Comparison of ENCODE assay signal across 1 cellular context in genomic region chr6:30614843-30615218, GRCh38.
TF ChIP-seq lines count a peak whose summit lies in the region.

No MANE protein-coding gene starts in this region.

TF ChIP-seq in HepG2, 621 proteins besides CTCF, POLR2A, EP300 and RAD21 (continued from another document and continues in another):
- TF ChIP-seq SMYD3 (CRISPR knock-in tag; IDR thresholded peaks at IDR 0.05) (0 out of 2 replicates have a peak, but pooled peaks have one; percentile 6), ZNF138 (CRISPR knock-in tag; IDR thresholded peaks at IDR 0.05; ENCODE audit: low read depth) (no peak), IKZF1 (IDR thresholded peaks at IDR 0.05) (no peak), NR2F2 (IDR thresholded peaks at IDR 0.05; ENCODE audit: borderline replicate concordance, low read depth) (no peak), RXRA (CRISPR knock-in tag; IDR thresholded peaks at IDR 0.05) (0 out of 2 replicates have a peak, but pooled peaks have one; percentile 25), MEIS2 (CRISPR knock-in tag; IDR thresholded peaks at IDR 0.05) (no peak), ZBTB40 (IDR thresholded peaks at IDR 0.05) (no peak), ZBTB40 (CRISPR knock-in tag; IDR thresholded peaks at IDR 0.05) (no peak; the same call in 1 of the 2 replicates), ZNF83 (CRISPR knock-in tag; IDR thresholded peaks at IDR 0.05; ENCODE audit: borderline replicate concordance) (no peak), IKZF4 (CRISPR knock-in tag; IDR thresholded peaks at IDR 0.05; ENCODE audit: borderline replicate concordance, low read depth, not compliant biosample characterization) (no peak), CBX1 (IDR thresholded peaks at IDR 0.05; ENCODE audit: low read depth) (no peak), NPAS2 (CRISPR knock-in tag; IDR thresholded peaks at IDR 0.05; ENCODE audit: borderline replicate concordance) (no peak), RCOR2 (CRISPR knock-in tag; IDR thresholded peaks at IDR 0.05) (no peak), SIX4 (CRISPR knock-in tag; IDR thresholded peaks at IDR 0.05) (0 out of 2 replicates have a peak, but pooled peaks have one; percentile 38), PAF1 (CRISPR knock-in tag; IDR thresholded peaks at IDR 0.05) (no peak; the same call in 1 of the 2 replicates), DDIT3 (CRISPR knock-in tag; IDR thresholded peaks at IDR 0.05) (no peak), BCL3 (CRISPR knock-in tag; IDR thresholded peaks at IDR 0.05) (no peak), CHD4 (IDR thresholded peaks at IDR 0.05; ENCODE audit: borderline replicate concordance, low read length) (0 out of 2 replicates have a peak, but pooled peaks have one; percentile 71), FOXC1 (CRISPR knock-in tag; IDR thresholded peaks at IDR 0.05; ENCODE audit: borderline replicate concordance) (no peak; the same call in 1 of the 2 replicates), PHB2 (IDR thresholded peaks at IDR 0.05; ENCODE audit: partially characterized antibody) (no peak), ZBTB44 (CRISPR knock-in tag; IDR thresholded peaks at IDR 0.05) (no peak), ZNF556 (CRISPR knock-in tag; IDR thresholded peaks at IDR 0.05; ENCODE audit: borderline replicate concordance) (0 out of 2 replicates have a peak, but pooled peaks have one; percentile 15), JUND (CRISPR knock-in tag; IDR thresholded peaks at IDR 0.05) (no peak), SMARCE1 (IDR thresholded peaks at IDR 0.05; ENCODE audit: borderline replicate concordance) (no peak), ZNF607 (CRISPR knock-in tag; IDR thresholded peaks at IDR 0.05; ENCODE audit: borderline replicate concordance) (no peak), RARG (CRISPR knock-in tag; IDR thresholded peaks at IDR 0.05; ENCODE audit: low read depth) (no peak; the same call in 1 of the 2 replicates), POLR2AphosphoS2 (IDR thresholded peaks at IDR 0.05; ENCODE audit: low read depth, low read length) (peak; percentile 95; the same call in 1 of the 2 replicates), ZNF430 (CRISPR knock-in tag; IDR thresholded peaks at IDR 0.05) (0 out of 2 replicates have a peak, but pooled peaks have one; percentile 78), GATAD1 (CRISPR knock-in tag; IDR thresholded peaks at IDR 0.05) (peak; percentile 76), ZEB1 (IDR thresholded peaks at IDR 0.05; ENCODE audit: insufficient replicate concordance, low read depth) (no peak), ZNF616 (CRISPR knock-in tag; IDR thresholded peaks at IDR 0.05; ENCODE audit: low read depth) (no peak), NFE2 (CRISPR knock-in tag; IDR thresholded peaks at IDR 0.05) (no peak), MLLT10 (CRISPR knock-in tag; IDR thresholded peaks at IDR 0.05) (no peak), GATAD2A (CRISPR knock-in tag; IDR thresholded peaks at IDR 0.05) (peak; percentile 66), RERE (CRISPR knock-in tag; IDR thresholded peaks at IDR 0.05; ENCODE audit: low read depth) (no peak), PHF5A (CRISPR knock-in tag; IDR thresholded peaks at IDR 0.05; ENCODE audit: low read depth, unreplicated experiment) (no peak), ZNF891 (CRISPR knock-in tag; IDR thresholded peaks at IDR 0.05) (no peak), SOX13 (IDR thresholded peaks at IDR 0.05) (no peak; the same call in 1 of the 2 replicates), SOX13 (CRISPR knock-in tag; conservative IDR thresholded peaks at IDR 0.05 in 1 of 2, IDR thresholded peaks at IDR 0.05 in 1 of 2) (peak in 1 of 2 experiments; percentile 67; a peak in 1 of 4 replicates), CBFB (CRISPR knock-in tag; IDR thresholded peaks at IDR 0.05) (0 out of 2 replicates have a peak, but pooled peaks have one; percentile 36), HMGA1 (CRISPR knock-in tag; conservative IDR thresholded peaks at IDR 0.05) (no peak), SOX6 (IDR thresholded peaks at IDR 0.05) (no peak), SOX6 (CRISPR knock-in tag; IDR thresholded peaks at IDR 0.05) (peak; percentile 68; the same call in 1 of the 2 replicates), ZSCAN30 (CRISPR knock-in tag; IDR thresholded peaks at IDR 0.05) (no peak), KMT2B (CRISPR knock-in tag; IDR thresholded peaks at IDR 0.05) (no peak), GLI4 (CRISPR knock-in tag; IDR thresholded peaks at IDR 0.05; ENCODE audit: borderline replicate concordance) (no peak), ZNF775 (CRISPR knock-in tag; IDR thresholded peaks at IDR 0.05; ENCODE audit: borderline replicate concordance) (no peak), SAP130 (CRISPR knock-in tag; IDR thresholded peaks at IDR 0.05; ENCODE audit: low read depth) (peak; percentile 86), ZNF230 (CRISPR knock-in tag; IDR thresholded peaks at IDR 0.05) (no peak), ZBTB20 (CRISPR knock-in tag; IDR thresholded peaks at IDR 0.05; ENCODE audit: borderline replicate concordance, low read depth) (no peak), KMT2A (CRISPR knock-in tag; IDR thresholded peaks at IDR 0.05) (no peak), NFYC (CRISPR knock-in tag; IDR thresholded peaks at IDR 0.05) (no peak), ZNF879 (CRISPR knock-in tag; IDR thresholded peaks at IDR 0.05) (no peak), BATF2 (CRISPR knock-in tag; IDR thresholded peaks at IDR 0.05) (no peak; the same call in 1 of the 2 replicates)
